Comparison of ENCODE assay signal across 8 cellular contexts in the genomic region with DNA sequence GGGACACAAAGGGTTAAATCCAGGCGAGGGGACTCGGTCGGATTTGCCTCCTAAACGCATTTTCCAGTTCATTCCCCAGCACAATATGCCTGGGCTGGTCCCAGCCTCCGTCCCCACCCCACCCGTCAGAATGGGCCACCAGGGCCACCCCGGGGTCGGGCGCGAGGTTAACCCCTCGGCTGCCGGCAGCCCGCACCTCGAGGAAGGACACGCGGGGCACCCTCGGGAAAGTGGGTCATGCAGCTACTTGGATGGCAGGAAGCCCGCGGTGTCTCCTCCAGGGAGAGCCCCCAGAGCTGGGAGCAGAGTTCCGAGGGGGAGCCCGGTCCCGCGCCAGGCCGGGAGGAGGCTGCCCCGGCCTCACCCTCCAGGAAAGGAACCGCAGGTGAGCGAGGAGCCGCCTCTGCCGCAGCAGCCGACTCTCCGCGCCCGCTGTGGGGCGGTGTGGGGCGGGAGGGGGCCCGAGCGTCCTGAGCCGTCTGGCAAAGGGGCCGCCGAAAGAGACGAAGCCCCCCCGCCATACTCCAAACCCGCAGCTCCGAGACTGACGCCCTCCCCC. TPM values are rescaled to one million over a fixed set of nuclear protein-coding genes. Genes with fewer than 3 reads are reported as not detected.
A peak's percentile ranks its signal among the peaks of the same experiment; 100 is the strongest.
DNase-seq lines count a peak whose midpoint lies in the region; ATAC-seq and TF ChIP-seq lines count a peak whose summit lies in the region.

No MANE protein-coding gene starts in this region.

- H3K4me3 ChIP-seq in BLaER1, result peak overlapping the region; percentile 84
- H3K4me3 ChIP-seq in GM23338, result peak overlapping the region; percentile 96
- peak overlapping the region; percentile 61 for H3K4me3 ChIP-seq in fibroblast of mammary gland (ENCODE audit: control insufficient read depth, low read depth, low read length)
- H3K4me3 ChIP-seq in neural progenitor cell, result peak overlapping the region; percentile 99

- H3K36me3 Mint-ChIP-seq in GM23338 (ENCODE audit: low read depth) (peaks cover 17% of the 10 kb centered on the region; the same call in 2 of the 3 replicates), neural progenitor cell (no peaks in the 10 kb centered on the region)

- peak overlapping the region; percentile 89 for H3K27ac Mint-ChIP-seq in GM23338
- H3K27ac Mint-ChIP-seq in neural progenitor cell, result peak overlapping the region; percentile 97

- H3K4me3 Mint-ChIP-seq in GM23338 (peak overlapping the region; percentile 98), neural progenitor cell (peak overlapping the region; percentile 100)

- peak in 1 of 2 experiments; percentile 24; a peak in 1 of 4 replicates for TF ChIP-seq CTCF in GM23338 (conservative IDR thresholded peaks at IDR 0.05; ENCODE audit: low read depth in 2 of 2)
- TF ChIP-seq CTCF in VCaP (conservative IDR thresholded peaks at IDR 0.05), result peak; percentile 71
- TF ChIP-seq CTCF in fibroblast of mammary gland (conservative IDR thresholded peaks at IDR 0.05; ENCODE audit: control insufficient read depth, insufficient read depth, low read depth, low read length), result no peak
- TF ChIP-seq CTCF in neural progenitor cell (IDR thresholded peaks at IDR 0.05), result peak; percentile 28

- H2AFZ ChIP-seq in GM23338 (no peak overlapping the region), neural progenitor cell (replicated peaks) (no peak overlapping the region)

- H4K20me1 ChIP-seq in BLaER1, result peaks cover 58% of the 10 kb centered on the region
- H4K20me1 ChIP-seq in GM23338 (replicated peaks; ENCODE audit: insufficient read depth), result peaks cover 26% of the 10 kb centered on the region
- peaks cover 52% of the 10 kb centered on the region for H4K20me1 ChIP-seq in neural progenitor cell (ENCODE audit: low read depth)

- H3K4me1 ChIP-seq in BLaER1, result peaks cover 66% of the 10 kb centered on the region
- peaks cover 44% of the 10 kb centered on the region for H3K4me1 ChIP-seq in GM23338 (ENCODE audit: insufficient read depth)
- peaks cover 50% of the 10 kb centered on the region for H3K4me1 ChIP-seq in neural progenitor cell

- H3K4me2 ChIP-seq in BLaER1, result peak overlapping the region; percentile 99
- H3K4me2 ChIP-seq in GM23338, result peak overlapping the region; percentile 94
- H3K4me2 ChIP-seq in neural progenitor cell, result peak overlapping the region; percentile 97

- H3F3A ChIP-seq in GM23338 (replicated peaks; ENCODE audit: low read depth) (0 out of 2 replicates have a peak, but pooled peaks cover 4% of the 10 kb centered on the region), neural progenitor cell (ENCODE audit: low read depth) (peaks cover 25% of the 10 kb centered on the region)

- H3K9me3 Mint-ChIP-seq in GM23338 (no peaks in the 10 kb centered on the region), neural progenitor cell (no peaks in the 10 kb centered on the region)

- H3K9me2 ChIP-seq in GM23338 (ENCODE audit: insufficient read depth), result no peaks in the 10 kb centered on the region

- peak; percentile 68 for DNase-seq in GM23338 (ENCODE audit: low spot score)
- DNase-seq in fibroblast of mammary gland (ENCODE audit: low read depth), result no peak
- peak; percentile 95 for DNase-seq in neural progenitor cell (ENCODE audit: low spot score)

- ATAC-seq in GM23338 (peak; percentile 8), GM21515 (IDR thresholded peaks at IDR 0.05; ENCODE audit: unreplicated experiment) (no peak), HG02623 (IDR thresholded peaks at IDR 0.05; ENCODE audit: unreplicated experiment) (no peak), HG03460 (IDR thresholded peaks at IDR 0.05; ENCODE audit: unreplicated experiment) (no peak)

- H3K79me2 ChIP-seq in GM23338 (replicated peaks; ENCODE audit: insufficient read depth), result peaks cover 54% of the 10 kb centered on the region
- H3K79me2 ChIP-seq in neural progenitor cell (ENCODE audit: low read depth), result peaks cover 62% of the 10 kb centered on the region

- H3K27ac ChIP-seq in BLaER1 (peak overlapping the region; percentile 79), GM23338 (ENCODE audit: low read depth) (no peak overlapping the region), VCaP (peak overlapping the region; percentile 91), neural progenitor cell (no peak overlapping the region)

- H3K27me3 Mint-ChIP-seq in GM23338 (ENCODE audit: insufficient read depth, low read depth, poor library complexity) (peaks cover 17% of the 10 kb centered on the region), neural progenitor cell (ENCODE audit: insufficient read depth, low read depth) (no peaks in the 10 kb centered on the region)

- H3K4me1 Mint-ChIP-seq in GM23338, result peaks cover 49% of the 10 kb centered on the region
- H3K4me1 Mint-ChIP-seq in neural progenitor cell, result peaks cover 59% of the 10 kb centered on the region

- H3K36me3 ChIP-seq in BLaER1, result no peaks in the 10 kb centered on the region
- H3K36me3 ChIP-seq in GM23338 (ENCODE audit: insufficient read depth), result no peaks in the 10 kb centered on the region
- H3K36me3 ChIP-seq in neural progenitor cell, result no peaks in the 10 kb centered on the region

- H3K9me3 ChIP-seq in BLaER1 (no peaks in the 10 kb centered on the region), neural progenitor cell (ENCODE audit: low read depth) (no peaks in the 10 kb centered on the region)

- H3K9ac ChIP-seq in BLaER1 (peak overlapping the region; percentile 86), neural progenitor cell (peak overlapping the region; percentile 85)

- H3K27me3 ChIP-seq in BLaER1 (peaks cover 23% of the 10 kb centered on the region; the same call in 1 of the 2 replicates), GM23338 (ENCODE audit: insufficient read depth) (no peaks in the 10 kb centered on the region), neural progenitor cell (no peaks in the 10 kb centered on the region)

TF ChIP-seq in GM23338, 12 proteins besides CTCF, POLR2A, EP300 and RAD21 (continues in another document):
- TF ChIP-seq JUNB (IDR thresholded peaks at IDR 0.05; ENCODE audit: unreplicated experiment) (no peak), ZNF114 (CRISPR knock-in tag; IDR thresholded peaks at IDR 0.05) (no peak), EZH2 (IDR thresholded peaks at IDR 0.05; ENCODE audit: low read depth, unreplicated experiment) (no peak), EZH2phosphoT487 (IDR thresholded peaks at IDR 0.05; ENCODE audit: unreplicated experiment) (no peak), CREB1 (CRISPR knock-in tag; IDR thresholded peaks at IDR 0.05; ENCODE audit: low read depth) (no peak), REST (IDR thresholded peaks at IDR 0.05; ENCODE audit: unreplicated experiment) (no peak), STAT1 (IDR thresholded peaks at IDR 0.05; ENCODE audit: unreplicated experiment) (no peak), ZNF331 (CRISPR knock-in tag; IDR thresholded peaks at IDR 0.05; ENCODE audit: low read depth) (no peak)
- TF ChIP-seq, protein P1, sequence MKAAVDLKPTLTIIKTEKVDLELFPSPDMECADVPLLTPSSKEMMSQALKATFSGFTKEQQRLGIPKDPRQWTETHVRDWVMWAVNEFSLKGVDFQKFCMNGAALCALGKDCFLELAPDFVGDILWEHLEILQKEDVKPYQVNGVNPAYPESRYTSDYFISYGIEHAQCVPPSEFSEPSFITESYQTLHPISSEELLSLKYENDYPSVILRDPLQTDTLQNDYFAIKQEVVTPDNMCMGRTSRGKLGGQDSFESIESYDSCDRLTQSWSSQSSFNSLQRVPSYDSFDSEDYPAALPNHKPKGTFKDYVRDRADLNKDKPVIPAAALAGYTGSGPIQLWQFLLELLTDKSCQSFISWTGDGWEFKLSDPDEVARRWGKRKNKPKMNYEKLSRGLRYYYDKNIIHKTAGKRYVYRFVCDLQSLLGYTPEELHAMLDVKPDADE (IDR thresholded peaks at IDR 0.05), result no peak

RNA-seq across cellular contexts. Expression of gene NECTIN1, which starts 1.4 kb away (rescaled TPM):
- total RNA-seq in GM23338 (2014; rRNA removed; shearing (Covaris generic)), result 48.4 and 56.3 TPM in 2 replicates
- 18.7 and 19.9 TPM in 2 replicates for polyA plus RNA-seq in GM23338 (2016; fragmentation: Nextera tagmentation; extraction: Ambion mirVana)
- total RNA-seq in neural progenitor cell (ENCODE audit: low replicate concordance), result 19.5 and 27.4 TPM in 2 replicates

Comparison
In these comparisons a context has a peak if more than half of its experiments do, and no peak if none do; other contexts are left out.
1. H3K27ac ChIP-seq: peak in BLaER1 (single experiment) and VCaP (single experiment); none in GM23338 (single experiment) and neural progenitor cell (single experiment).
2. Peak in every context shown above with its lines, with median percentiles within 50 percentile points of each other: H3K4me2 ChIP-seq and H3K4me3 ChIP-seq.